ENCODE assay signal across 9 cellular contexts in genomic region chr2:73282924-73283544, GRCh38. TPM values are rescaled to one million over a fixed set of nuclear protein-coding genes. Genes with fewer than 3 reads are reported as not detected.
DNase-seq lines count a peak whose midpoint lies in the region; ATAC-seq, FAIRE-seq and TF ChIP-seq lines count a peak whose summit lies in the region.
"Had no signal": no experiment of that assay in that cellular context is flagged by ENCODE, and none has a peak within 500 bp of the region (broad histone marks: within the 10 kb centered on the region; RNA-seq: fewer than 3 reads in every experiment).

No MANE protein-coding gene starts in this region.

- H4K20me1 ChIP-seq in astrocyte (ENCODE audit: insufficient read depth, low read length), result peaks cover 18% of the 10 kb centered on the region

- H3K79me2 ChIP-seq in astrocyte (ENCODE audit: insufficient read depth, low read length), result no peaks in the 10 kb centered on the region

- peak overlapping the region; percentile 79 to 89 (median 85) for H3K4me3 Mint-ChIP-seq in CD4-positive, alpha-beta memory T cell
- H3K4me3 Mint-ChIP-seq in astrocyte (ENCODE audit: unreplicated experiment), result peak overlapping the region; percentile 91
- H3K4me3 Mint-ChIP-seq in naive thymus-derived CD4-positive, alpha-beta T cell, result peak overlapping the region; percentile 72 to 91 (median 85)

- intact Hi-C loops in CD4-positive, alpha-beta memory T cell (cut with micrococcal nuclease), result no loop called here
- intact Hi-C loops in naive thymus-derived CD4-positive, alpha-beta T cell (cut with micrococcal nuclease), result loop anchor here in 1 of 2 donors (10.0 kb wide), 1 partner anchor 1672 kb away; the partner anchor contains the start of gene POLE4

- no peaks in the 10 kb centered on the region for H3K9me3 ChIP-seq in CD4-positive, alpha-beta memory T cell (ENCODE audit: control insufficient read depth in 1 of 2, low read length in 2 of 2)
- H3K9me3 ChIP-seq in HUES64 (ENCODE audit: insufficient read depth, low read depth, low read length) (no peaks in the 10 kb centered on the region), astrocyte (ENCODE audit: insufficient read depth, low read depth, low read length) (no peaks in the 10 kb centered on the region)
- H3K9me3 ChIP-seq in naive thymus-derived CD4-positive, alpha-beta T cell (ENCODE audit: control insufficient read depth in 2 of 3, low read length in 3 of 3), result no peaks in the 10 kb centered on the region

- H3K27ac ChIP-seq in CD4-positive, alpha-beta memory T cell (ENCODE audit: low read depth, low read length), result no peak overlapping the region
- H3K27ac ChIP-seq in HUES64 (ENCODE audit: low read depth, low read length) (no peak overlapping the region), astrocyte (ENCODE audit: low read depth, low read length) (no peak overlapping the region)
- H3K27ac ChIP-seq in naive thymus-derived CD4-positive, alpha-beta T cell (ENCODE audit: low read depth, low read length), result no peak overlapping the region

- H3K4me2 ChIP-seq in astrocyte (ENCODE audit: low read length), result peak overlapping the region; percentile 90

- peaks cover 0 to 3% of the 10 kb centered on the region in 2 donors for H3K36me3 Mint-ChIP-seq in CD4-positive, alpha-beta memory T cell
- H3K36me3 Mint-ChIP-seq in astrocyte (ENCODE audit: low read depth, unreplicated experiment), result no peaks in the 10 kb centered on the region
- peaks cover 0 to 13% (median 6%) of the 10 kb centered on the region in 5 donors for H3K36me3 Mint-ChIP-seq in naive thymus-derived CD4-positive, alpha-beta T cell

- peaks cover under 1 to 2% of the 10 kb centered on the region in 2 donors for H3K27me3 Mint-ChIP-seq in CD4-positive, alpha-beta memory T cell
- peaks cover 25% of the 10 kb centered on the region for H3K27me3 Mint-ChIP-seq in astrocyte (ENCODE audit: low read depth, unreplicated experiment)
- peaks cover 0 to 20% (median under 1%) of the 10 kb centered on the region in 5 donors for H3K27me3 Mint-ChIP-seq in naive thymus-derived CD4-positive, alpha-beta T cell

- peaks cover 19% of the 10 kb centered on the region for H3K4me1 ChIP-seq in CD4-positive, alpha-beta memory T cell (ENCODE audit: insufficient read depth, low read length)
- peaks cover 5% of the 10 kb centered on the region; the same call in 1 of the 2 replicates for H3K4me1 ChIP-seq in HUES64 (ENCODE audit: insufficient read depth, low read length)
- peaks cover 4% of the 10 kb centered on the region for H3K4me1 ChIP-seq in astrocyte (ENCODE audit: insufficient read depth, low read length)
- peaks cover 12 to 14% of the 10 kb centered on the region in 2 donors for H3K4me1 ChIP-seq in naive thymus-derived CD4-positive, alpha-beta T cell (ENCODE audit: control insufficient read depth in 2 of 2, insufficient read depth in 2 of 2, low read length in 2 of 2)

- peak overlapping the region in 1 of 2 donors; percentile 32 for H3K4me3 ChIP-seq in CD4-positive, alpha-beta memory T cell (ENCODE audit: low read length in 2 of 2)
- peak overlapping the region; percentile 81 for H3K4me3 ChIP-seq in HUES64 (ENCODE audit: low read length)
- H3K4me3 ChIP-seq in astrocyte (ENCODE audit: insufficient read depth, low read depth, low read length), result peak overlapping the region; percentile 60
- H3K4me3 ChIP-seq in naive thymus-derived CD4-positive, alpha-beta T cell (ENCODE audit: low read length), result peak overlapping the region; percentile 69

- ATAC-seq in naive thymus-derived CD4-positive, alpha-beta T cell, result no peak
- no peak for ATAC-seq in GM19463 (IDR thresholded peaks at IDR 0.05; ENCODE audit: unreplicated experiment)

- no peaks in the 10 kb centered on the region for H3K9me3 Mint-ChIP-seq in CD4-positive, alpha-beta memory T cell
- H3K9me3 Mint-ChIP-seq in astrocyte (ENCODE audit: unreplicated experiment), result peaks cover 2% of the 10 kb centered on the region
- peaks cover 0 to 12% (median 0%) of the 10 kb centered on the region in 11 donors for H3K9me3 Mint-ChIP-seq in naive thymus-derived CD4-positive, alpha-beta T cell

- DNase-seq in CD4-positive, alpha-beta memory T cell, result no peak
- no peak for DNase-seq in astrocyte (ENCODE audit: low read depth)
- no peak for DNase-seq in naive thymus-derived CD4-positive, alpha-beta T cell
- DNase-seq in OCI-M2 (lab: John Stamatoyannopoulos, UW; ENCODE audit: unreplicated experiment), result no peak
- no peak for DNase-seq in NCI-H1092 treated with DMSO at 0.1 percent for 48 hours (lab: John Stamatoyannopoulos, UW)
- no peak for DNase-seq in GM12891 (ENCODE audit: insufficient read length, low spot score)
- DNase-seq: kidney glomerular epithelial cell had no signal

- H3K27ac Mint-ChIP-seq in CD4-positive, alpha-beta memory T cell, result peak overlapping the region in 6 of 7 donors; percentile 54 to 72 (median 66)
- peak overlapping the region; percentile 17 for H3K27ac Mint-ChIP-seq in astrocyte (ENCODE audit: unreplicated experiment)
- H3K27ac Mint-ChIP-seq in naive thymus-derived CD4-positive, alpha-beta T cell, result peak overlapping the region in 7 of 9 donors; percentile 32 to 87 (median 58)

- H3K4me1 Mint-ChIP-seq in CD4-positive, alpha-beta memory T cell, result peaks cover 7 to 25% (median 18%) of the 10 kb centered on the region in 4 donors
- H3K4me1 Mint-ChIP-seq in astrocyte (ENCODE audit: low read depth, unreplicated experiment), result no peaks in the 10 kb centered on the region
- H3K4me1 Mint-ChIP-seq in naive thymus-derived CD4-positive, alpha-beta T cell, result peaks cover 9 to 33% (median 19%) of the 10 kb centered on the region in 7 donors

- TF ChIP-seq POLR2A in GM12891 (IDR thresholded peaks at IDR 0.05; ENCODE audit: low read depth, low read length), result no peak

- H3K36me3 ChIP-seq in CD4-positive, alpha-beta memory T cell (ENCODE audit: insufficient read depth, low read length), result no peaks in the 10 kb centered on the region
- H3K36me3 ChIP-seq in HUES64 (ENCODE audit: insufficient read depth, low read length) (no peaks in the 10 kb centered on the region; the same call in 1 of the 2 replicates), astrocyte (ENCODE audit: insufficient read depth, low read length) (no peaks in the 10 kb centered on the region)
- H3K36me3 ChIP-seq in naive thymus-derived CD4-positive, alpha-beta T cell (ENCODE audit: control insufficient read depth in 2 of 3, insufficient read depth in 3 of 3, low read length in 3 of 3), result no peaks in the 10 kb centered on the region

- WGBS in HUES64, result 60% methylated on average over 4 of the region's 5 CpGs

- H2AFZ ChIP-seq in astrocyte (ENCODE audit: low read depth, low read length), result no peak overlapping the region

- CTCF ChIA-PET in CD4-positive, alpha-beta memory T cell (lab: Charles Lee; ENCODE audit: partially characterized antibody), result no interaction called here
- CTCF ChIA-PET in naive thymus-derived CD4-positive, alpha-beta T cell (lab: Charles Lee), result no interaction called here

- TF ChIP-seq CTCF in astrocyte (IDR thresholded peaks at IDR 0.05; ENCODE audit: insufficient read depth, low read depth, low read length), result no peak

- POLR2A ChIA-PET in CD4-positive, alpha-beta memory T cell (lab: Charles Lee; ENCODE audit: partially characterized antibody), result no interaction called here
- POLR2A ChIA-PET in naive thymus-derived CD4-positive, alpha-beta T cell (lab: Charles Lee), result no interaction called here

- FAIRE-seq in astrocyte (lab: Jason Lieb, UNC), result no peak
- FAIRE-seq in GM12891 (lab: Jason Lieb, UNC), result no peak

- H3K27me3 ChIP-seq in CD4-positive, alpha-beta memory T cell (ENCODE audit: insufficient read depth, low read length), result no peaks in the 10 kb centered on the region
- H3K27me3 ChIP-seq in HUES64 (ENCODE audit: insufficient read depth, low read length) (peaks cover 36% of the 10 kb centered on the region), astrocyte (ENCODE audit: insufficient read depth, low read length) (peaks cover 28% of the 10 kb centered on the region)
- no peaks in the 10 kb centered on the region for H3K27me3 ChIP-seq in naive thymus-derived CD4-positive, alpha-beta T cell (ENCODE audit: control insufficient read depth in 2 of 2, insufficient read depth in 2 of 2, low read length in 2 of 2)

- H3K9ac ChIP-seq in HUES64 (ENCODE audit: low read depth, low read length) (peak overlapping the region; percentile 65; the same call in 1 of the 2 replicates), astrocyte (ENCODE audit: low read length) (no peak overlapping the region)

TF ChIP-seq in GM12891, 5 proteins besides CTCF, POLR2A, EP300 and RAD21 (continues in another document):
- no peak for TF ChIP-seq POU2F2 (IDR thresholded peaks at IDR 0.05; ENCODE audit: low read depth, low read length)
- no peak for TF ChIP-seq POLR2AphosphoS5 (IDR thresholded peaks at IDR 0.05; ENCODE audit: low read depth, low read length)
- no peak for TF ChIP-seq TAF1 (IDR thresholded peaks at IDR 0.05; ENCODE audit: low read depth, low read length)

RNA-seq across cellular contexts. Expression of gene FBXO41, which starts 1.2 kb away (rescaled TPM):
- 10 to 100 TPM in 1 of 2 experiments, 1 to 10 TPM in 1; 9.8 to 11.4 TPM for total RNA-seq in CD4-positive, alpha-beta memory T cell
- 1 to 10 TPM in 1 of 2 donors, not detected in 1; 1.6 TPM for polyA plus RNA-seq in CD4-positive, alpha-beta memory T cell
- polyA plus RNA-seq in HUES64 (2013, experiment 1 of 2), result 3.4 TPM
- 3.9 TPM for polyA plus RNA-seq in HUES64 (2013, experiment 2 of 2)
- 10.1 and 10.9 TPM in 2 replicates for total RNA-seq in astrocyte
- total RNA-seq in naive thymus-derived CD4-positive, alpha-beta T cell, result 10 to 100 TPM; 13.2 to 19.6 (median 17.6) TPM
- polyA plus RNA-seq in naive thymus-derived CD4-positive, alpha-beta T cell, result 1 to 10 TPM; 1.5 to 3.2 TPM
- 16.6 TPM for polyA plus RNA-seq in GM12891 (2012; ENCODE audit: low read depth, missing spikeins)

RNA-seq across cellular contexts. Expression of gene EGR4, which starts 10.3 kb away (rescaled TPM):
- not detected for total RNA-seq in CD4-positive, alpha-beta memory T cell
- not detected for polyA plus RNA-seq in CD4-positive, alpha-beta memory T cell
- polyA plus RNA-seq in HUES64 (2013, experiment 1 of 2), result not detected
- polyA plus RNA-seq in HUES64 (2013, experiment 2 of 2), result not detected
- total RNA-seq in astrocyte, result not detected in 2 replicates
- under 1 TPM in 3 of 5 experiments, not detected in 2; 0.15 to 0.16 (median 0.15) TPM for total RNA-seq in naive thymus-derived CD4-positive, alpha-beta T cell
- polyA plus RNA-seq in naive thymus-derived CD4-positive, alpha-beta T cell, result not detected
- 0.12 TPM for polyA plus RNA-seq in GM12891 (2012; ENCODE audit: low read depth, missing spikeins)

RNA-seq across cellular contexts. Expression of gene CCT7, which starts 48.9 kb away (rescaled TPM):
- 100 to 1,000 TPM; 187 to 188 TPM for total RNA-seq in CD4-positive, alpha-beta memory T cell
- polyA plus RNA-seq in CD4-positive, alpha-beta memory T cell, result 100 to 1,000 TPM; 239 to 400 TPM
- 267 TPM for polyA plus RNA-seq in HUES64 (2013, experiment 1 of 2)
- 253 TPM for polyA plus RNA-seq in HUES64 (2013, experiment 2 of 2)
- total RNA-seq in astrocyte, result 315 and 359 TPM in 2 replicates
- 100 to 1,000 TPM; 118 to 322 (median 181) TPM for total RNA-seq in naive thymus-derived CD4-positive, alpha-beta T cell
- polyA plus RNA-seq in naive thymus-derived CD4-positive, alpha-beta T cell, result 100 to 1,000 TPM; 284 to 298 TPM
- polyA plus RNA-seq in GM12891 (2012; ENCODE audit: low read depth, missing spikeins), result 344 TPM

RNA-seq across cellular contexts. Expression of gene PRADC1, which starts 50.0 kb away (rescaled TPM):
- total RNA-seq in CD4-positive, alpha-beta memory T cell, result 1 to 10 TPM; 7.0 to 7.4 TPM
- polyA plus RNA-seq in CD4-positive, alpha-beta memory T cell, result 10 to 100 TPM; 20.5 to 41.5 TPM
- 8.6 TPM for polyA plus RNA-seq in HUES64 (2013, experiment 1 of 2)
- 8.6 TPM for polyA plus RNA-seq in HUES64 (2013, experiment 2 of 2)
- 13.1 and 16.7 TPM in 2 replicates for total RNA-seq in astrocyte
- 1 to 10 TPM; 4.3 to 8.8 (median 6.9) TPM for total RNA-seq in naive thymus-derived CD4-positive, alpha-beta T cell
- polyA plus RNA-seq in naive thymus-derived CD4-positive, alpha-beta T cell, result 10 to 100 TPM; 25.1 to 29.5 TPM
- polyA plus RNA-seq in GM12891 (2012; ENCODE audit: low read depth, missing spikeins), result 9.5 TPM
